In the genomic region with DNA sequence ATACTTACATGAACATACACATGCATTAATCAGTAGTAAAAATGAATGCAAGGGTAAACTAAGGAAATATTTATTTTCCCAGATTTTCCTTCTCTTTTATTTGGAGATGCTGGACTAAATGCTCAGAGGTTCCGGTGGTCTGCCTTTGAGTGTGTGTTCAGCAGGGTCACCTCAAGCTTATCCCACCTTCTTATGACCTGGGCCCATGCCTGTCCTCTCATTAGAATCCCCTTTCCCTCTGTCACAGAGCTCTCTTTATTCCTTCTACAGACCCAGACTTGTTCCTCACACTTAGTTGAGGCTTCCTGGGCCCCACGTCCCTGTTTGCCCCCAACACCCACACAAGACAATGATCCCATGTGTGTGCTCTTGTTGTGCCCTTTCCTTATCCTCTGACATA, we compare ENCODE assay signal across 28 cellular contexts.
"Had no signal": no experiment of that assay in that cellular context is flagged by ENCODE, and none has a peak within 500 bp of the region (broad histone marks: within the 10 kb centered on the region; RNA-seq: fewer than 3 reads in every experiment).

No MANE protein-coding gene starts in this region.

- H3K36me3 ChIP-seq: colonic mucosa, gastroesophageal sphincter, heart left ventricle, right lobe of liver, suprapubic skin, transverse colon had no signal

- H3K4me3 Mint-ChIP-seq: dendritic cell treated with granulocyte-macrophage colony-stimulating factor and Interleukin-4, amounts not matched to agents 40 ng/mL and 50 ng/mL, for 4 days; endodermal cell; mesothelial cell of epicardium; natural killer cell treated with Interleukin-12 subunit alpha and Interleukin-12 subunit beta and Interleukin-15 and Interleukin-18, amount 100 ng/mL, for 72 hours; neural crest cell; stimulated activated naive CD8-positive, alpha-beta T cell treated with anti-CD3 and anti-CD28 coated beads, Interleukin-15, amount 100 ng/mL, for 72 hours had no signal

- ATAC-seq: esophagus mucosa; foreskin keratinocyte; gastroesophageal sphincter; left lobe of liver; mucosa of descending colon; stimulated activated naive CD8-positive, alpha-beta T cell treated with anti-CD3 and anti-CD28 coated beads, Interleukin-15, amount 100 ng/mL, for 72 hours had no signal

- H3K27ac Mint-ChIP-seq: dendritic cell treated with granulocyte-macrophage colony-stimulating factor and Interleukin-4, amounts not matched to agents 40 ng/mL and 50 ng/mL, for 4 days; endodermal cell; mesothelial cell of epicardium; natural killer cell treated with Interleukin-12 subunit alpha and Interleukin-12 subunit beta and Interleukin-15 and Interleukin-18, amount 100 ng/mL, for 72 hours; progenitor cell of endocrine pancreas; stimulated activated naive CD8-positive, alpha-beta T cell treated with anti-CD3 and anti-CD28 coated beads, Interleukin-15, amount 100 ng/mL, for 72 hours had no signal

- H3K79me2 ChIP-seq: hepatocyte, parathyroid adenoma had no signal

- H2AFZ ChIP-seq: hepatocyte, parathyroid adenoma had no signal

- H3K4me2 ChIP-seq: hepatocyte had no signal

- H3K9me3 Mint-ChIP-seq: dendritic cell treated with granulocyte-macrophage colony-stimulating factor and Interleukin-4, amounts not matched to agents 40 ng/mL and 50 ng/mL, for 4 days; endodermal cell; mesothelial cell of epicardium; natural killer cell treated with Interleukin-12 subunit alpha and Interleukin-12 subunit beta and Interleukin-15 and Interleukin-18, amount 100 ng/mL, for 72 hours; neural crest cell; stimulated activated naive CD8-positive, alpha-beta T cell treated with anti-CD3 and anti-CD28 coated beads, Interleukin-15, amount 100 ng/mL, for 72 hours had no signal

- H3K27me3 ChIP-seq: colonic mucosa, gastroesophageal sphincter, right lobe of liver had no signal

- H3K36me3 Mint-ChIP-seq: mesothelial cell of epicardium; natural killer cell treated with Interleukin-12 subunit alpha and Interleukin-12 subunit beta and Interleukin-15 and Interleukin-18, amount 100 ng/mL, for 72 hours had no signal

- H3K27me3 Mint-ChIP-seq: naive B cell had no signal

- H3K27ac ChIP-seq: colonic mucosa, epithelial cell of prostate, foreskin keratinocyte, gastroesophageal sphincter, heart left ventricle, hepatocyte, parathyroid adenoma, right lobe of liver, suprapubic skin, transverse colon had no signal

- H3K4me1 ChIP-seq: colonic mucosa, foreskin keratinocyte, gastroesophageal sphincter, heart left ventricle, parathyroid adenoma, right lobe of liver, suprapubic skin, transverse colon had no signal

- H3K9me3 ChIP-seq: colonic mucosa, gastroesophageal sphincter, heart left ventricle, mucosa of descending colon, right lobe of liver, suprapubic skin, transverse colon had no signal

- H3K4me1 Mint-ChIP-seq: endodermal cell, mesothelial cell of epicardium had no signal

- DNase-seq: colonic mucosa; effector CD8-positive, alpha-beta T cell; endodermal cell; foreskin keratinocyte; heart left ventricle; kidney; mesenchymal stem cell; mucosa of descending colon; naive B cell; right lobe of liver; small intestine; stimulated activated CD4-positive, alpha-beta T cell treated with anti-CD3 and anti-CD28 coated beads, Interleukin-15, amount 100 ng/mL, for 24 hours; stimulated activated CD4-positive, alpha-beta T cell treated with anti-CD3 and anti-CD28 coated beads, Interleukin-2, amount 100 ng/mL, for 48 hours; stimulated activated naive CD8-positive, alpha-beta T cell treated with anti-CD3 and anti-CD28 coated beads, Interleukin-15, amount 100 ng/mL, for 72 hours; transverse colon had no signal

- H3K9ac ChIP-seq: parathyroid adenoma had no signal

- H3K4me3 ChIP-seq: colonic mucosa, gastroesophageal sphincter, heart left ventricle, hepatocyte, lung, mucosa of descending colon, right lobe of liver, suprapubic skin, transverse colon had no signal
